ENCODE assay signal across 10 cellular contexts in the genomic region with DNA sequence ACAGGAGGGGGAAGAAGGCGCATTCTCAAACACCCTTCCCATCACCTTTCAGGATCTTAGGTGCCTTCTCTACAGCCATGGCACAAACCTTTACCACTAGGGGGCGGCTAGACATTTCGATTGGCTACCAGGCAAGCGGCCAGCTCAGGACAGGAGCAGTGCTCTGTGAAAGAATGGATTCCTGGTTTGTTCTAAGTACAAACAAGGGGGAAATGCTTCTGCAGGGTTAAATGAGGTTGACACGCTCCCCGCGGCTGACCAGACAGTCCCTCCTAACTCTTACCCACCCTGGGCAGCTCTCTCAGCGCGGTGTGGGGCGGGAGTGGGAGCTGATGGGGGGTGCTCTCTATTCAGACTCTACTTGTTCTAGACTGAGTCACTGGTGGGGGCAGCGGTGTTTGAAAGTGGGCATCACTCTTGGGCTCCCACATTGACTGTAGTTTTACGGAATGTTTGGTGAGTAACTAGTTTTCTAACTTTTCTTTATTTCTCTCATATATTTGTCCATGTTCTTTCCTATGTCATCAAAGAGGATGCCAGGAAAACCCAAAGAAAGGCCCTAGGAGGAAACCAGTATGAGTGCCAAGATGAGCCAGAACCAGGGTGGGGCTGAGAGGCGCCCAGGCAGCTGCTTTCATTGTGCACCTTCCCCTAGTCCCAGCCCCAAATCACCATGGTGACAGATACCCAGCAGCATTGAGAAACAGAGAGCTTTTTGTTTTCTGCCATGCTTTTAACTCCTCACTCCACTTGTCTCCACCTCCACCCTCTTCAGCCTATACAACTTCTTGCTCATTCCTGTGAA.
DNase-seq lines count a peak whose midpoint lies in the region; FAIRE-seq and TF ChIP-seq lines count a peak whose summit lies in the region.
"Had no signal": no experiment of that assay in that cellular context is flagged by ENCODE, and none has a peak within 500 bp of the region (broad histone marks: within the 10 kb centered on the region; RNA-seq: fewer than 3 reads in every experiment).

No MANE protein-coding gene starts in this region.

- no peaks in the 10 kb centered on the region for H3K27me3 ChIP-seq in MM.1S (replicated peaks; ENCODE audit: insufficient read depth, low read length)
- no peaks in the 10 kb centered on the region for H3K27me3 ChIP-seq in astrocyte (ENCODE audit: insufficient read depth, low read length)
- H3K27me3 ChIP-seq in hepatocyte = no peaks in the 10 kb centered on the region

- H3K27ac ChIP-seq in MM.1S (ENCODE audit: low read length) (no peak overlapping the region), astrocyte (ENCODE audit: low read depth, low read length) (no peak overlapping the region), hepatocyte (no peak overlapping the region)

- CTCF ChIA-PET in HEK293T (lab: Yijun Ruan, JAX) = interaction anchor here (0.5 to 2.5 kb wide), 8 partner anchors 13 to 599 kb away, joined by 3 to 17 read pairs (median 4); no protein-coding TSS in a partner anchor

- POLR2A ChIA-PET in HEK293T (lab: Yijun Ruan, JAX) = no interaction called here

- WGBS in hepatocyte (ENCODE audit: low lambda C conversion rate, missing lambda C conversion rate) = 24% methylated on average over 13 of the region's 13 CpGs

- H3K79me2 ChIP-seq in MM.1S (ENCODE audit: low read length) = no peaks in the 10 kb centered on the region
- no peaks in the 10 kb centered on the region for H3K79me2 ChIP-seq in astrocyte (ENCODE audit: insufficient read depth, low read length)
- no peaks in the 10 kb centered on the region for H3K79me2 ChIP-seq in hepatocyte

- peak; percentile 68 for DNase-seq in activated effector memory CD4-positive, alpha-beta T cell treated with anti-CD3 and anti-CD28 coated beads, Interleukin-2, amount 50 U/mL, for 16 hours
- DNase-seq in activated effector memory CD4-positive, alpha-beta T cell treated with Interleukin-2 at 50 U/mL for 16 hours = no peak
- peak; percentile 73 for DNase-seq in HEK293T (ENCODE audit: extremely low spot score)
- peak; percentile 70 for DNase-seq in MM.1S
- DNase-seq in RCC 7860 (ENCODE audit: low spot score) = peak; percentile 42
- peak; percentile 60 for DNase-seq in astrocyte (ENCODE audit: low read depth)
- DNase-seq in hepatocyte (ENCODE audit: low spot score) = peak; percentile 92
- peak; percentile 46 for DNase-seq in retinal pigment epithelial cell (ENCODE audit: low read depth)

- H3K4me3 ChIP-seq in MM.1S (ENCODE audit: low read length) = no peak overlapping the region
- peak overlapping the region; percentile 25 for H3K4me3 ChIP-seq in astrocyte (ENCODE audit: insufficient read depth, low read depth, low read length)
- H3K4me3 ChIP-seq in hepatocyte = no peak overlapping the region
- no peak overlapping the region for H3K4me3 ChIP-seq in retinal pigment epithelial cell (ENCODE audit: low read length)

- no peaks in the 10 kb centered on the region for H3K4me1 ChIP-seq in MM.1S (ENCODE audit: low read length)
- H3K4me1 ChIP-seq in astrocyte (ENCODE audit: insufficient read depth, low read length) = no peaks in the 10 kb centered on the region
- no peaks in the 10 kb centered on the region for H3K4me1 ChIP-seq in hepatocyte (ENCODE audit: insufficient read depth)

- FAIRE-seq in RCC 7860 (lab: Jason Lieb, UNC) = no peak
- FAIRE-seq in astrocyte (lab: Jason Lieb, UNC) = peak; percentile 70
- FAIRE-seq: endometrium had no signal

- H3K27ac Mint-ChIP-seq in astrocyte (ENCODE audit: unreplicated experiment) = no peak overlapping the region

- no peaks in the 10 kb centered on the region for H3K36me3 Mint-ChIP-seq in astrocyte (ENCODE audit: low read depth, unreplicated experiment)
- H3K36me3 Mint-ChIP-seq: CD4-positive, CD25-positive, alpha-beta regulatory T cell had no signal

- no peaks in the 10 kb centered on the region for H3K27me3 Mint-ChIP-seq in astrocyte (ENCODE audit: low read depth, unreplicated experiment)

- no peaks in the 10 kb centered on the region for H3K36me3 ChIP-seq in MM.1S (replicated peaks; ENCODE audit: insufficient read depth, low read length)
- H3K36me3 ChIP-seq in astrocyte (ENCODE audit: insufficient read depth, low read length) = no peaks in the 10 kb centered on the region
- no peaks in the 10 kb centered on the region for H3K36me3 ChIP-seq in hepatocyte (replicated peaks; ENCODE audit: insufficient read depth, low read depth)

- H3K9me3 ChIP-seq in MM.1S (replicated peaks; ENCODE audit: insufficient read depth, low read length) (no peaks in the 10 kb centered on the region), astrocyte (ENCODE audit: insufficient read depth, low read depth, low read length) (no peaks in the 10 kb centered on the region), hepatocyte (ENCODE audit: low read depth) (no peaks in the 10 kb centered on the region)

- H3K9ac ChIP-seq in MM.1S (ENCODE audit: low read length) (no peak overlapping the region), astrocyte (ENCODE audit: low read length) (no peak overlapping the region)

- no peak overlapping the region for H3K4me2 ChIP-seq in MM.1S (ENCODE audit: low read depth, low read length)
- peak overlapping the region; percentile 80 for H3K4me2 ChIP-seq in astrocyte (ENCODE audit: low read length)
- peak overlapping the region; percentile 40 for H3K4me2 ChIP-seq in hepatocyte

- peak overlapping the region; percentile 20; the same call in 1 of the 2 replicates for H2AFZ ChIP-seq in MM.1S (ENCODE audit: low read length)
- peak overlapping the region; percentile 76 for H2AFZ ChIP-seq in astrocyte (ENCODE audit: low read depth, low read length)
- peak overlapping the region; percentile 14 for H2AFZ ChIP-seq in hepatocyte

- H3K9me2 ChIP-seq in MM.1S (replicated peaks; ENCODE audit: insufficient read depth, low read length) (no peaks in the 10 kb centered on the region), hepatocyte (replicated peaks; ENCODE audit: insufficient read depth) (no peaks in the 10 kb centered on the region)

- peak; percentile 77 for TF ChIP-seq CTCF in MM.1S (IDR thresholded peaks at IDR 0.05; ENCODE audit: low read length)
- TF ChIP-seq CTCF in astrocyte (IDR thresholded peaks at IDR 0.05; ENCODE audit: insufficient read depth, low read depth, low read length) = peak; percentile 77
- peak; percentile 81 for TF ChIP-seq CTCF in hepatocyte (IDR thresholded peaks at IDR 0.05; ENCODE audit: poor library complexity)
- peak; percentile 91 for TF ChIP-seq CTCF in retinal pigment epithelial cell (conservative IDR thresholded peaks at IDR 0.05; ENCODE audit: low read depth, low read length)

- H4K20me1 ChIP-seq in MM.1S (ENCODE audit: insufficient read depth, low read length) (no peaks in the 10 kb centered on the region), astrocyte (ENCODE audit: insufficient read depth, low read length) (no peaks in the 10 kb centered on the region), hepatocyte (ENCODE audit: insufficient read depth, poor library complexity, severe bottlenecking) (no peaks in the 10 kb centered on the region)

- no peaks in the 10 kb centered on the region for H3F3A ChIP-seq in MM.1S (ENCODE audit: insufficient read depth, low read length)

- no peak overlapping the region for H3K4me3 Mint-ChIP-seq in astrocyte (ENCODE audit: unreplicated experiment)
- H3K4me3 Mint-ChIP-seq: CD4-positive, CD25-positive, alpha-beta regulatory T cell had no signal

- H3K9me3 Mint-ChIP-seq in astrocyte (ENCODE audit: unreplicated experiment) = no peaks in the 10 kb centered on the region

- H3K4me1 Mint-ChIP-seq in astrocyte (ENCODE audit: low read depth, unreplicated experiment) = no peaks in the 10 kb centered on the region

TF ChIP-seq in HEK293T, 16 proteins besides CTCF, POLR2A, EP300 and RAD21:
- TF ChIP-seq HDGF (IDR thresholded peaks at IDR 0.05; ENCODE audit: borderline replicate concordance) (no peak), SUZ12 (IDR thresholded peaks at IDR 0.05) (no peak), FOXK2 (IDR thresholded peaks at IDR 0.05) (no peak), BHLHE40 (IDR thresholded peaks at IDR 0.05; ENCODE audit: borderline replicate concordance) (no peak), NFRKB (IDR thresholded peaks at IDR 0.05) (no peak), FOXM1 (IDR thresholded peaks at IDR 0.05; ENCODE audit: borderline replicate concordance) (no peak), L3MBTL2 (conservative IDR thresholded peaks at IDR 0.05) (no peak), LEF1 (IDR thresholded peaks at IDR 0.05; ENCODE audit: borderline replicate concordance) (no peak), FOXA1 (IDR thresholded peaks at IDR 0.05) (no peak), CTBP1 (IDR thresholded peaks at IDR 0.05; ENCODE audit: borderline replicate concordance) (no peak), ARNT (IDR thresholded peaks at IDR 0.05) (no peak), ELF4 (IDR thresholded peaks at IDR 0.05) (no peak)

Comparison
In these comparisons a context has a peak if more than half of its experiments do, and no peak if none do; other contexts are left out.
1. H2AFZ ChIP-seq: peak in every context shown above with its lines; median percentile 76 in astrocyte; 20 in MM.1S; 14 in hepatocyte.